18 cellular contexts compared by ENCODE assay signal in genomic region chr14:29273513-29273912, GRCh38.
"Had no signal": no experiment of that assay in that cellular context is flagged by ENCODE, and none has a peak within 500 bp of the region (broad histone marks: within the 10 kb centered on the region; RNA-seq: fewer than 3 reads in every experiment).

No MANE protein-coding gene starts in this region.

- H3K27me3 Mint-ChIP-seq: activated CD8-positive, alpha-beta T cell treated with anti-CD3 and anti-CD28 coated beads for 36 hours; naive thymus-derived CD4-positive, alpha-beta T cell; stimulated activated naive CD8-positive, alpha-beta T cell treated with anti-CD3 and anti-CD28 coated beads, Interleukin-15, amount 100 ng/mL, for 72 hours had no signal

- H3K27ac Mint-ChIP-seq: activated CD8-positive, alpha-beta T cell treated with anti-CD3 and anti-CD28 coated beads for 36 hours; activated T-cell treated with anti-CD3 and anti-CD28 coated beads, Interleukin-2, amount 50 U/mL, for 72 hours; immature natural killer cell; naive thymus-derived CD4-positive, alpha-beta T cell; stimulated activated naive CD8-positive, alpha-beta T cell treated with anti-CD3 and anti-CD28 coated beads, Interleukin-15, amount 100 ng/mL, for 72 hours had no signal

- H3K9me3 ChIP-seq: psoas muscle had no signal

- H3K4me1 Mint-ChIP-seq: immature natural killer cell; naive thymus-derived CD4-positive, alpha-beta T cell; stimulated activated naive CD8-positive, alpha-beta T cell treated with anti-CD3 and anti-CD28 coated beads, Interleukin-15, amount 100 ng/mL, for 72 hours had no signal

- H3K4me3 Mint-ChIP-seq: activated CD8-positive, alpha-beta T cell treated with anti-CD3 and anti-CD28 coated beads for 36 hours; activated T-cell treated with anti-CD3 and anti-CD28 coated beads, Interleukin-2, amount 50 U/mL, for 72 hours; immature natural killer cell; naive thymus-derived CD4-positive, alpha-beta T cell; stimulated activated naive CD8-positive, alpha-beta T cell treated with anti-CD3 and anti-CD28 coated beads, Interleukin-15, amount 100 ng/mL, for 72 hours had no signal

- H3K36me3 Mint-ChIP-seq: immature natural killer cell; naive thymus-derived CD4-positive, alpha-beta T cell had no signal

- H3K27me3 ChIP-seq: cardiac muscle cell had no signal

- H3K4me3 ChIP-seq: cardiac muscle cell, coronary artery, lung, psoas muscle had no signal

- ATAC-seq: activated CD8-positive, alpha-beta T cell treated with anti-CD3 and anti-CD28 coated beads for 36 hours; activated T-cell treated with anti-CD3 and anti-CD28 coated beads, Interleukin-2, amount 50 U/mL, for 72 hours; naive thymus-derived CD4-positive, alpha-beta T cell; psoas muscle; stimulated activated naive CD8-positive, alpha-beta T cell treated with anti-CD3 and anti-CD28 coated beads, Interleukin-15, amount 100 ng/mL, for 72 hours had no signal

- H3K4me1 ChIP-seq: psoas muscle had no signal

- H3K27ac ChIP-seq: cardiac muscle cell, coronary artery, epithelial cell of prostate, psoas muscle, VCaP had no signal

- H3K36me3 ChIP-seq: cardiac muscle cell had no signal

- DNase-seq: activated CD4-positive, alpha-beta T cell treated with anti-CD3 and anti-CD28 coated beads for 4 hours; activated CD8-positive, alpha-beta memory T cell treated with anti-CD3 and anti-CD28 coated beads, Interleukin-2, amount 50 U/mL, for 4 hours; activated CD8-positive, alpha-beta T cell treated with anti-CD3 and anti-CD28 coated beads for 36 hours; activated T-cell treated with anti-CD3 and anti-CD28 coated beads, Interleukin-2, amount 50 U/mL, for 72 hours; effector CD4-positive, alpha-beta T cell; immature natural killer cell; naive thymus-derived CD4-positive, alpha-beta T cell; nucleus accumbens; psoas muscle; stimulated activated CD4-positive, alpha-beta T cell treated with anti-CD3 and anti-CD28 coated beads, Interleukin-4, amount 100 ng/mL, for 1 hour; stimulated activated CD8-positive, alpha-beta memory T cell treated with anti-CD3 and anti-CD28 coated beads, Interleukin-4, amount 100 ng/mL, for 48 hours; stimulated activated naive CD8-positive, alpha-beta T cell treated with anti-CD3 and anti-CD28 coated beads, Interleukin-15, amount 100 ng/mL, for 72 hours; T-helper 1 cell had no signal
